Comparison of ENCODE assay signal across 37 cellular contexts in the genomic region with DNA sequence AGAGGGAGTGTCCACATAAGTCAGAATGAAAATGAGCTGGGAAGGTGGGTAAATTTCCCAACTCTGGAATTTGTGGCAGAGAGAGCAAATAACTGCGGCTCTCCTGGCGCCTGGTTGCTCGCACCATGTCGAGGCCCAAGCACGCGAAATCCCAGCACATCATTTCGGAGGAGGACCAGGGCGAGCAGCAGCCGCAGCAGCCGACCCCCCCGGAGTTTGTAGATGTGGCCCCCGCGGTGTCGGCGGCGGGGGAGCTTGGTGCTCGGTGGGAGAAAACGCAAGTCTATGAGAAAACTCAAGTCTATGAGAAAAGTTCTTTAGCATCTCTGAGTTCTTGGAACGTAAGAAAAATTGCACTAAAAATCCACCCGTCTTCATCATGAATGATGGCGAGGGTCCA.
"Had no signal": no experiment of that assay in that cellular context is flagged by ENCODE, and none has a peak within 500 bp of the region (broad histone marks: within the 10 kb centered on the region; RNA-seq: fewer than 3 reads in every experiment).

No MANE protein-coding gene starts in this region.

- H3K36me3 Mint-ChIP-seq: activated naive CD4-positive, alpha-beta T cell treated with anti-CD3 and anti-CD28 coated beads, Interleukin-2, amount 10 ng/mL, durations not matched to agents 7 days and 5 days; activated naive CD4-positive, alpha-beta T cell treated with anti-CD3 and anti-CD28 coated beads, Interleukin-2, amount 50 U/mL, for 24 hours; activated naive CD4-positive, alpha-beta T cell treated with anti-CD3 and anti-CD28 coated beads, Interleukin-2, amount 50 U/mL, for 72 hours; activated naive CD8-positive, alpha-beta T cell; activated naive CD8-positive, alpha-beta T cell treated with anti-CD3 and anti-CD28 coated beads for 36 hours; activated naive CD8-positive, alpha-beta T cell treated with anti-CD3 and anti-CD28 coated beads, Interleukin-2, amount 10 ng/mL, durations not matched to agents 7 days and 5 days; brain had no signal

- H3K4me1 Mint-ChIP-seq: activated naive CD4-positive, alpha-beta T cell treated with anti-CD3 and anti-CD28 coated beads, Interleukin-2, amount 10 ng/mL, durations not matched to agents 7 days and 5 days; activated naive CD4-positive, alpha-beta T cell treated with anti-CD3 and anti-CD28 coated beads, Interleukin-2, amount 50 U/mL, for 24 hours; activated naive CD8-positive, alpha-beta T cell treated with anti-CD3 and anti-CD28 coated beads for 36 hours; activated naive CD8-positive, alpha-beta T cell treated with anti-CD3 and anti-CD28 coated beads, Interleukin-2, amount 10 ng/mL, durations not matched to agents 7 days and 5 days; activated naive CD8-positive, alpha-beta T cell treated with anti-CD3 and anti-CD28 coated beads, Interleukin-2, amount 50 U/mL, for 24 hours; activated T-helper 17 cell treated with anti-CD3 and anti-CD28 coated beads, Interleukin-2, amount 50 U/mL, for 72 hours; brain; central memory CD8-positive, alpha-beta T cell had no signal

- DNase-seq: activated effector memory CD4-positive, alpha-beta T cell treated with anti-CD3 and anti-CD28 coated beads, Interleukin-2, amount 50 U/mL, for 16 hours; activated effector memory CD4-positive, alpha-beta T cell treated with Interleukin-2 at 50 U/mL for 16 hours; activated gamma-delta T cell; activated gamma-delta T cell treated with Interleukin-2 at 50 U/mL for 16 hours; activated naive CD4-positive, alpha-beta T cell; activated naive CD4-positive, alpha-beta T cell treated with anti-CD3 and anti-CD28 coated beads for 36 hours; activated naive CD4-positive, alpha-beta T cell treated with anti-CD3 and anti-CD28 coated beads, Interleukin-2, amount 10 ng/mL, durations not matched to agents 7 days and 5 days; activated naive CD4-positive, alpha-beta T cell treated with anti-CD3 and anti-CD28 coated beads, Interleukin-2, amount 50 U/mL, for 16 hours; activated naive CD4-positive, alpha-beta T cell treated with Interleukin-2 at 50 U/mL for 16 hours; activated naive CD8-positive, alpha-beta T cell treated with anti-CD3 and anti-CD28 coated beads for 36 hours; activated naive CD8-positive, alpha-beta T cell treated with anti-CD3 and anti-CD28 coated beads, Interleukin-2, amount 10 ng/mL, durations not matched to agents 7 days and 5 days; activated naive CD8-positive, alpha-beta T cell treated with anti-CD3 and anti-CD28 coated beads, Interleukin-2, amount 50 U/mL, for 24 hours; activated T-cell treated with anti-CD3 and anti-CD28 coated beads, Interleukin-2, amount 50 U/mL, for 1 hour; activated T-cell treated with anti-CD3 and anti-CD28 coated beads, Interleukin-2, amount 50 U/mL, for 24 hours; activated T-cell treated with anti-CD3 and anti-CD28 coated beads, Interleukin-2, amount 50 U/mL, for 4 hours; activated T-cell treated with anti-CD3 and anti-CD28 coated beads, Interleukin-2, amount 50 U/mL, for 48 hours; activated T-cell treated with anti-CD3 and anti-CD28 coated beads, Interleukin-2, amount 50 U/mL, for 72 hours; adrenal gland; amniotic stem cell; amygdala; aorta; body of pancreas; brain microvascular endothelial cell; caudate nucleus; central memory CD4-positive, alpha-beta T cell; cerebellar nuclear complex had no signal

- H3K27ac Mint-ChIP-seq: activated naive CD4-positive, alpha-beta T cell treated with anti-CD3 and anti-CD28 coated beads for 36 hours; activated naive CD4-positive, alpha-beta T cell treated with anti-CD3 and anti-CD28 coated beads, Interleukin-2, amount 10 ng/mL, durations not matched to agents 7 days and 5 days; activated naive CD4-positive, alpha-beta T cell treated with anti-CD3 and anti-CD28 coated beads, Interleukin-2, amount 50 U/mL, for 24 hours; activated naive CD4-positive, alpha-beta T cell treated with anti-CD3 and anti-CD28 coated beads, Interleukin-2, amount 50 U/mL, for 72 hours; activated naive CD8-positive, alpha-beta T cell; activated naive CD8-positive, alpha-beta T cell treated with anti-CD3 and anti-CD28 coated beads for 36 hours; activated naive CD8-positive, alpha-beta T cell treated with anti-CD3 and anti-CD28 coated beads, Interleukin-2, amount 10 ng/mL, durations not matched to agents 7 days and 5 days; activated naive CD8-positive, alpha-beta T cell treated with anti-CD3 and anti-CD28 coated beads, Interleukin-2, amount 50 U/mL, for 24 hours; activated T-cell treated with anti-CD3 and anti-CD28 coated beads, Interleukin-2, amount 50 U/mL, for 24 hours; activated T-cell treated with anti-CD3 and anti-CD28 coated beads, Interleukin-2, amount 50 U/mL, for 72 hours; activated T-helper 1 cell treated with anti-CD3 and anti-CD28 coated beads, Interleukin-12 subunit alpha, Interleukin-12 subunit beta, Interleukin-2, Interleukin-4 antibody, amounts not matched to agents 30 ng/mL and 10 ng/mL and 1 ng/mL, durations not matched to agents 14 hours and 24 hours and 36 hours; activated T-helper 17 cell treated with anti-CD3 and anti-CD28 coated beads, Interleukin-2, amount 50 U/mL, for 72 hours; activated T-helper 2 cell treated with anti-CD3 and anti-CD28 coated beads, Interferon-gamma antibody, Interleukin-2, Interleukin-4, amounts not matched to agents 10 μg/mL and 5 μg/mL and 100 μg/mL, durations not matched to agents 14 hours and 24 hours and 36 hours; brain had no signal

- H3K27me3 ChIP-seq: adrenal gland, ascending aorta, body of pancreas, brain microvascular endothelial cell, breast epithelium, cardiac muscle cell had no signal

- H3K27ac ChIP-seq: adrenal gland, ascending aorta, body of pancreas, brain microvascular endothelial cell, breast epithelium, cardiac muscle cell had no signal

- H3K4me3 Mint-ChIP-seq: activated naive CD4-positive, alpha-beta T cell treated with anti-CD3 and anti-CD28 coated beads for 36 hours; activated naive CD4-positive, alpha-beta T cell treated with anti-CD3 and anti-CD28 coated beads, Interleukin-2, amount 10 ng/mL, durations not matched to agents 7 days and 5 days; activated naive CD4-positive, alpha-beta T cell treated with anti-CD3 and anti-CD28 coated beads, Interleukin-2, amount 50 U/mL, for 24 hours; activated naive CD8-positive, alpha-beta T cell; activated naive CD8-positive, alpha-beta T cell treated with anti-CD3 and anti-CD28 coated beads for 36 hours; activated naive CD8-positive, alpha-beta T cell treated with anti-CD3 and anti-CD28 coated beads, Interleukin-2, amount 10 ng/mL, durations not matched to agents 7 days and 5 days; activated naive CD8-positive, alpha-beta T cell treated with anti-CD3 and anti-CD28 coated beads, Interleukin-2, amount 50 U/mL, for 24 hours; activated T-cell treated with anti-CD3 and anti-CD28 coated beads, Interleukin-2, amount 50 U/mL, for 24 hours; activated T-cell treated with anti-CD3 and anti-CD28 coated beads, Interleukin-2, amount 50 U/mL, for 4 hours; activated T-cell treated with anti-CD3 and anti-CD28 coated beads, Interleukin-2, amount 50 U/mL, for 72 hours; activated T-helper 1 cell treated with anti-CD3 and anti-CD28 coated beads, Interleukin-12 subunit alpha, Interleukin-12 subunit beta, Interleukin-2, Interleukin-4 antibody, amounts not matched to agents 30 ng/mL and 10 ng/mL and 1 ng/mL, durations not matched to agents 14 hours and 24 hours and 36 hours; activated T-helper 17 cell treated with anti-CD3 and anti-CD28 coated beads, Interleukin-2, amount 50 U/mL, for 72 hours; brain; central memory CD8-positive, alpha-beta T cell had no signal

- H3K36me3 ChIP-seq: adrenal gland, ascending aorta, brain microvascular endothelial cell, breast epithelium, cardiac muscle cell had no signal

- H3K9me3 ChIP-seq: adrenal gland, ascending aorta, body of pancreas, breast epithelium had no signal

- H3K9me3 Mint-ChIP-seq: activated naive CD4-positive, alpha-beta T cell treated with anti-CD3 and anti-CD28 coated beads for 36 hours; activated naive CD4-positive, alpha-beta T cell treated with anti-CD3 and anti-CD28 coated beads, Interleukin-2, amount 10 ng/mL, durations not matched to agents 7 days and 5 days; activated naive CD4-positive, alpha-beta T cell treated with anti-CD3 and anti-CD28 coated beads, Interleukin-2, amount 50 U/mL, for 24 hours; activated naive CD4-positive, alpha-beta T cell treated with anti-CD3 and anti-CD28 coated beads, Interleukin-2, amount 50 U/mL, for 72 hours; activated naive CD8-positive, alpha-beta T cell treated with anti-CD3 and anti-CD28 coated beads for 36 hours; activated naive CD8-positive, alpha-beta T cell treated with anti-CD3 and anti-CD28 coated beads, Interleukin-2, amount 10 ng/mL, durations not matched to agents 7 days and 5 days; activated naive CD8-positive, alpha-beta T cell treated with anti-CD3 and anti-CD28 coated beads, Interleukin-2, amount 50 U/mL, for 24 hours; activated T-cell treated with anti-CD3 and anti-CD28 coated beads, Interleukin-2, amount 50 U/mL, for 24 hours; activated T-cell treated with anti-CD3 and anti-CD28 coated beads, Interleukin-2, amount 50 U/mL, for 4 hours; activated T-cell treated with anti-CD3 and anti-CD28 coated beads, Interleukin-2, amount 50 U/mL, for 72 hours; activated T-helper 17 cell treated with anti-CD3 and anti-CD28 coated beads, Interleukin-2, amount 50 U/mL, for 72 hours; activated T-helper 2 cell treated with anti-CD3 and anti-CD28 coated beads, Interferon-gamma antibody, Interleukin-2, Interleukin-4, amounts not matched to agents 10 μg/mL and 5 μg/mL and 100 μg/mL, durations not matched to agents 14 hours and 24 hours and 36 hours; brain; central memory CD8-positive, alpha-beta T cell had no signal

- H3K27me3 Mint-ChIP-seq: activated naive CD4-positive, alpha-beta T cell treated with anti-CD3 and anti-CD28 coated beads, Interleukin-2, amount 50 U/mL, for 24 hours; activated naive CD8-positive, alpha-beta T cell; activated naive CD8-positive, alpha-beta T cell treated with anti-CD3 and anti-CD28 coated beads for 36 hours had no signal

- H3K4me3 ChIP-seq: adrenal gland, ascending aorta, body of pancreas, breast epithelium, cardiac muscle cell had no signal

- H3K4me1 ChIP-seq: adrenal gland, ascending aorta, body of pancreas, breast epithelium had no signal

- ATAC-seq: activated naive CD4-positive, alpha-beta T cell treated with anti-CD3 and anti-CD28 coated beads, Interleukin-2, amount 50 U/mL, for 72 hours; activated naive CD8-positive, alpha-beta T cell treated with anti-CD3 and anti-CD28 coated beads, Interleukin-2, amount 50 U/mL, for 24 hours; activated T-cell treated with anti-CD3 and anti-CD28 coated beads, Interleukin-2, amount 50 U/mL, for 4 hours; activated T-cell treated with anti-CD3 and anti-CD28 coated beads, Interleukin-2, amount 50 U/mL, for 72 hours; activated T-helper 17 cell treated with anti-CD3 and anti-CD28 coated beads, Interleukin-2, amount 50 U/mL, for 72 hours; body of pancreas had no signal
